Comparison of ENCODE assay signal across 7 cellular contexts in genomic region chr6:27831434-27832081, GRCh38.
DNase-seq lines count a peak whose midpoint lies in the region; ATAC-seq and TF ChIP-seq lines count a peak whose summit lies in the region.
"Not testable (repeated sequence)": the region's sequence is repeated elsewhere in the genome, so short reads cannot be mapped to it uniquely, and the experiment has no call there.

No MANE protein-coding gene starts in this region.

- H3K27ac Mint-ChIP-seq in activated naive CD8-positive, alpha-beta T cell treated with anti-CD3 and anti-CD28 coated beads, Interleukin-2, amount 10 ng/mL, durations not matched to agents 7 days and 5 days: peak overlapping the region; percentile 99

- TF ChIP-seq CTCF in heart left ventricle (IDR thresholded peaks at IDR 0.05): not testable (repeated sequence)

- H3K36me3 Mint-ChIP-seq in activated naive CD8-positive, alpha-beta T cell treated with anti-CD3 and anti-CD28 coated beads, Interleukin-2, amount 10 ng/mL, durations not matched to agents 7 days and 5 days: not testable (repeated sequence)

- peaks cover 44% of the 10 kb centered on the region for H3K4me1 Mint-ChIP-seq in activated naive CD8-positive, alpha-beta T cell treated with anti-CD3 and anti-CD28 coated beads, Interleukin-2, amount 10 ng/mL, durations not matched to agents 7 days and 5 days

- H3K9me3 ChIP-seq in heart left ventricle: not testable (repeated sequence)

- peak overlapping the region in 8 of 12 donors; percentile 6 to 89 (median 40) for H3K27ac ChIP-seq in heart left ventricle

- peaks cover 0 to 36% (median 11%) of the 10 kb centered on the region in 12 donors for H3K4me1 ChIP-seq in heart left ventricle

- not testable (repeated sequence) for H3K36me3 ChIP-seq in heart left ventricle

- ATAC-seq in GM18867 (IDR thresholded peaks at IDR 0.05; ENCODE audit: unreplicated experiment) (peak; percentile 79), HG02943 (IDR thresholded peaks at IDR 0.05; ENCODE audit: low read depth, unreplicated experiment) (peak; percentile 68), heart left ventricle (peak; percentile 72 to 96 (median 93))
- ATAC-seq in activated naive CD8-positive, alpha-beta T cell treated with anti-CD3 and anti-CD28 coated beads, Interleukin-2, amount 10 ng/mL, durations not matched to agents 7 days and 5 days (ENCODE audit: low read depth): peak; percentile 88

- peak overlapping the region in 10 of 12 donors; percentile 11 to 65 (median 52) for H3K4me3 ChIP-seq in heart left ventricle

- not testable (repeated sequence) for H3K9me3 Mint-ChIP-seq in activated naive CD8-positive, alpha-beta T cell treated with anti-CD3 and anti-CD28 coated beads, Interleukin-2, amount 10 ng/mL, durations not matched to agents 7 days and 5 days

- not testable (repeated sequence) for H3K27me3 Mint-ChIP-seq in activated naive CD8-positive, alpha-beta T cell treated with anti-CD3 and anti-CD28 coated beads, Interleukin-2, amount 10 ng/mL, durations not matched to agents 7 days and 5 days

- 8 to 16% (median 11%) methylated on average over 16 to 24 of the region's 26 CpGs for WGBS in heart left ventricle, 4 donors

- DNase-seq in NCI-H1417 (lab: John Stamatoyannopoulos, UW): peak; percentile 72 to 89 (median 73)
- peak; percentile 54 for DNase-seq in SW480 (ENCODE audit: low spot score)
- peak; percentile 88 for DNase-seq in activated naive CD8-positive, alpha-beta T cell treated with anti-CD3 and anti-CD28 coated beads, Interleukin-2, amount 10 ng/mL, durations not matched to agents 7 days and 5 days
- peak in 4 of 5 donors; percentile 53 to 85 (median 64) for DNase-seq in heart left ventricle
- peak; percentile 89 for DNase-seq in posterior vena cava (ENCODE audit: low spot score)

- not testable (repeated sequence) for TF ChIP-seq POLR2A in heart left ventricle (IDR thresholded peaks at IDR 0.05)

- intact Hi-C loops in heart left ventricle (cut with DNase I): loop anchor here in 2 of 10 donors (10.0 kb wide), 2 partner anchors 503 to 1807 kb away; partner anchors contain the start of gene ZSCAN31 (in 1 of the 2)
- intact Hi-C loops in posterior vena cava (cut with DNase I): not testable (repeated sequence)

- POLR2A ChIA-PET in activated naive CD8-positive, alpha-beta T cell treated with anti-CD3 and anti-CD28 coated beads, Interleukin-2, amount 10 ng/mL, durations not matched to agents 7 days and 5 days (lab: Charles Lee): interaction anchor here (0.5 to 20.1 kb wide), 12 partner anchors 10 to 1811 kb away, joined by 3 to 2159 read pairs (median 8); a partner anchor contains a TSS

- H3K27me3 ChIP-seq in heart left ventricle: not testable (repeated sequence)

- peak overlapping the region; percentile 95 for H3K4me3 Mint-ChIP-seq in activated naive CD8-positive, alpha-beta T cell treated with anti-CD3 and anti-CD28 coated beads, Interleukin-2, amount 10 ng/mL, durations not matched to agents 7 days and 5 days

Comparison
In these comparisons a context has a peak if more than half of its experiments do, and no peak if none do; other contexts are left out.
1. Peak in every context shown above with its lines: DNase-seq, ATAC-seq, H3K4me3 ChIP-seq and H3K27ac ChIP-seq.